Comparison of ENCODE assay signal across 17 cellular contexts in genomic region chr10:58642283-58642682, GRCh38.
DNase-seq lines count a peak whose midpoint lies in the region; ATAC-seq and TF ChIP-seq lines count a peak whose summit lies in the region.
"Had no signal": no experiment of that assay in that cellular context is flagged by ENCODE, and none has a peak within 500 bp of the region (broad histone marks: within the 10 kb centered on the region; RNA-seq: fewer than 3 reads in every experiment).

No MANE protein-coding gene starts in this region.

- no peak for ATAC-seq in lower lobe of right lung
- ATAC-seq in activated T-cell treated with anti-CD3 and anti-CD28 coated beads, Interleukin-2, amount 50 U/mL, for 4 hours = no peak
- ATAC-seq: natural killer cell; stimulated activated naive CD8-positive, alpha-beta T cell treated with anti-CD3 and anti-CD28 coated beads, Interleukin-15, amount 100 ng/mL, for 72 hours had no signal

- peak; percentile 64 for DNase-seq in AG08395 (ENCODE audit: low spot score)
- peak; percentile 75 for DNase-seq in LHCN-M2 (ENCODE audit: low read depth)
- no peak for DNase-seq in chondrocyte (ENCODE audit: low spot score)
- DNase-seq in activated CD8-positive, alpha-beta memory T cell treated with anti-CD3 and anti-CD28 coated beads, Interleukin-2, amount 50 U/mL, for 48 hours = no peak
- no peak for DNase-seq in lower lobe of right lung
- DNase-seq in ovary = no peak
- no peak for DNase-seq in activated T-cell treated with anti-CD3 and anti-CD28 coated beads, Interleukin-2, amount 50 U/mL, for 4 hours
- DNase-seq: activated CD4-positive, alpha-beta T cell treated with anti-CD3 and anti-CD28 coated beads, Interleukin-2, amount 50 U/mL, for 48 hours; activated T-cell treated with anti-CD3 and anti-CD28 coated beads, Interleukin-2, amount 50 U/mL, for 48 hours; CD8-positive, alpha-beta memory T cell; H9; natural killer cell; NCI-H2081; NCI-H748 treated with DMSO at 0.1 percent for 48 hours; stimulated activated naive CD8-positive, alpha-beta T cell treated with anti-CD3 and anti-CD28 coated beads, Interleukin-15, amount 100 ng/mL, for 72 hours; SW 1271 had no signal

- H3K36me3 Mint-ChIP-seq in chondrocyte (ENCODE audit: low read depth) = no peaks in the 10 kb centered on the region
- no peaks in the 10 kb centered on the region for H3K36me3 Mint-ChIP-seq in nephron (ENCODE audit: low read depth)
- no peaks in the 10 kb centered on the region for H3K36me3 Mint-ChIP-seq in activated T-cell treated with anti-CD3 and anti-CD28 coated beads, Interleukin-2, amount 50 U/mL, for 4 hours (ENCODE audit: insufficient read depth)
- H3K36me3 Mint-ChIP-seq: CD8-positive, alpha-beta memory T cell; natural killer cell had no signal

- H3K4me3 Mint-ChIP-seq in chondrocyte (ENCODE audit: unreplicated experiment) = no peak overlapping the region
- no peak overlapping the region for H3K4me3 Mint-ChIP-seq in nephron
- H3K4me3 Mint-ChIP-seq in activated T-cell treated with anti-CD3 and anti-CD28 coated beads, Interleukin-2, amount 50 U/mL, for 4 hours = no peak overlapping the region
- H3K4me3 Mint-ChIP-seq: CD8-positive, alpha-beta memory T cell; H9; natural killer cell; stimulated activated naive CD8-positive, alpha-beta T cell treated with anti-CD3 and anti-CD28 coated beads, Interleukin-15, amount 100 ng/mL, for 72 hours had no signal

- no peak for TF ChIP-seq EP300 in ovary (IDR thresholded peaks at IDR 0.05)

- H3K36me3 ChIP-seq in lower lobe of right lung = no peaks in the 10 kb centered on the region
- no peaks in the 10 kb centered on the region for H3K36me3 ChIP-seq in ovary

- peaks cover under 1% of the 10 kb centered on the region for H3K4me1 ChIP-seq in lower lobe of right lung
- peaks cover 5% of the 10 kb centered on the region for H3K4me1 ChIP-seq in ovary (ENCODE audit: insufficient read depth)

- H3K9me3 ChIP-seq in lower lobe of right lung (no peaks in the 10 kb centered on the region), ovary (no peaks in the 10 kb centered on the region)

- H3K4me1 Mint-ChIP-seq in chondrocyte (ENCODE audit: low read depth) (peaks cover 73% of the 10 kb centered on the region), nephron (peaks cover 76% of the 10 kb centered on the region)
- H3K4me1 Mint-ChIP-seq in activated T-cell treated with anti-CD3 and anti-CD28 coated beads, Interleukin-2, amount 50 U/mL, for 4 hours (ENCODE audit: low read depth) = no peaks in the 10 kb centered on the region
- H3K4me1 Mint-ChIP-seq: CD8-positive, alpha-beta memory T cell; natural killer cell; stimulated activated naive CD8-positive, alpha-beta T cell treated with anti-CD3 and anti-CD28 coated beads, Interleukin-15, amount 100 ng/mL, for 72 hours had no signal

- intact Hi-C loops in lower lobe of right lung (cut with DNase I) = no loop called here
- intact Hi-C loops in ovary (cut with DNase I) = loop anchor here in 2 of 4 donors (10.0 kb wide), 1 partner anchor 227 kb away; no protein-coding TSS in a partner anchor

- H3K27ac ChIP-seq in lower lobe of right lung (no peak overlapping the region), ovary (no peak overlapping the region)

- TF ChIP-seq CTCF in chondrocyte (IDR thresholded peaks at IDR 0.05) = no peak
- TF ChIP-seq CTCF in nephron (IDR thresholded peaks at IDR 0.05; ENCODE audit: unreplicated experiment in 3 of 3) = no peak
- TF ChIP-seq CTCF in lower lobe of right lung (IDR thresholded peaks at IDR 0.05) = no peak
- TF ChIP-seq CTCF in ovary (IDR thresholded peaks at IDR 0.05) = no peak

- H3K4me3 ChIP-seq in lower lobe of right lung (no peak overlapping the region), ovary (no peak overlapping the region)

- 75 to 83% (median 80%) methylated on average over 3 of the region's 3 CpGs for WGBS in ovary, 3 donors

- H3K9me3 Mint-ChIP-seq in chondrocyte (ENCODE audit: low read depth) (no peaks in the 10 kb centered on the region), nephron (no peaks in the 10 kb centered on the region)
- H3K9me3 Mint-ChIP-seq in activated T-cell treated with anti-CD3 and anti-CD28 coated beads, Interleukin-2, amount 50 U/mL, for 4 hours = no peaks in the 10 kb centered on the region
- H3K9me3 Mint-ChIP-seq: H9; natural killer cell; stimulated activated naive CD8-positive, alpha-beta T cell treated with anti-CD3 and anti-CD28 coated beads, Interleukin-15, amount 100 ng/mL, for 72 hours had no signal

- H3K27me3 Mint-ChIP-seq in chondrocyte (ENCODE audit: low read depth) (no peaks in the 10 kb centered on the region), nephron (ENCODE audit: low read depth) (no peaks in the 10 kb centered on the region)
- H3K27me3 Mint-ChIP-seq in activated T-cell treated with anti-CD3 and anti-CD28 coated beads, Interleukin-2, amount 50 U/mL, for 4 hours (ENCODE audit: low read depth) = peaks cover 5% of the 10 kb centered on the region
- H3K27me3 Mint-ChIP-seq: CD8-positive, alpha-beta memory T cell had no signal

- H3K27me3 ChIP-seq in lower lobe of right lung (ENCODE audit: low read depth) (no peaks in the 10 kb centered on the region), ovary (no peaks in the 10 kb centered on the region)

- peak overlapping the region; percentile 55 for H3K27ac Mint-ChIP-seq in chondrocyte (ENCODE audit: unreplicated experiment)
- peak overlapping the region in 2 of 3 experiments; percentile 26 to 80 for H3K27ac Mint-ChIP-seq in nephron
- H3K27ac Mint-ChIP-seq: CD8-positive, alpha-beta memory T cell; natural killer cell; stimulated activated naive CD8-positive, alpha-beta T cell treated with anti-CD3 and anti-CD28 coated beads, Interleukin-15, amount 100 ng/mL, for 72 hours had no signal

- no peak for TF ChIP-seq POLR2A in ovary (IDR thresholded peaks at IDR 0.05)

Comparison
In these comparisons a context has a peak if more than half of its experiments do, and no peak if none do; other contexts are left out.
1. DNase-seq: peak in AG08395 (single experiment) and LHCN-M2 (single experiment); none in chondrocyte (single experiment), activated CD8-positive, alpha-beta memory T cell treated with anti-CD3 and anti-CD28 coated beads, Interleukin-2, amount 50 U/mL, for 48 hours (single experiment), lower lobe of right lung (single experiment), ovary (0 of 5) and activated T-cell treated with anti-CD3 and anti-CD28 coated beads, Interleukin-2, amount 50 U/mL, for 4 hours (single experiment).